In genomic region chr3:190322604-190323240, GRCh38 we compare ENCODE assay signal across 8 cellular contexts. TPM values are rescaled to one million over a fixed set of nuclear protein-coding genes. Genes with fewer than 3 reads are reported as not detected.
DNase-seq lines count a peak whose midpoint lies in the region; ATAC-seq and TF ChIP-seq lines count a peak whose summit lies in the region.

No MANE protein-coding gene starts in this region.

- peak overlapping the region; percentile 22 to 76 for H3K9ac ChIP-seq in liver (ENCODE audit: low read depth in 1 of 2, low read length in 2 of 2)

- H3K27ac ChIP-seq in liver (ENCODE audit: low read depth in 1 of 2, low read length in 2 of 2): peak overlapping the region; percentile 84 to 92
- H3K27ac ChIP-seq in vagina: no peak overlapping the region

- WGBS in liver: 2% methylated on average over 12 of the region's 12 CpGs

- H3K9me3 ChIP-seq in liver (ENCODE audit: control insufficient read depth in 4 of 4, low read length in 3 of 4) (no peaks in the 10 kb centered on the region), vagina (no peaks in the 10 kb centered on the region)

- H3K4me3 ChIP-seq in liver (ENCODE audit: low read depth in 1 of 3, low read length in 3 of 3): peak overlapping the region; percentile 36 to 90 (median 87)
- H3K4me3 ChIP-seq in vagina: peak overlapping the region; percentile 49 to 61

- no peak for TF ChIP-seq RAD21 in liver (IDR thresholded peaks at IDR 0.05)

- no peaks in the 10 kb centered on the region for H3K27me3 ChIP-seq in liver (ENCODE audit: control insufficient read depth in 4 of 4, insufficient read depth in 4 of 4, low read length in 3 of 4)
- no peaks in the 10 kb centered on the region for H3K27me3 ChIP-seq in vagina

- TF ChIP-seq CTCF in brain (conservative IDR thresholded peaks at IDR 0.05): peak in 1 of 2 experiments; percentile 31
- peak; percentile 5 for TF ChIP-seq CTCF in liver (IDR thresholded peaks at IDR 0.05; ENCODE audit: low read depth, low read length, missing input control)
- no peak for TF ChIP-seq CTCF in vagina (IDR thresholded peaks at IDR 0.05)

- peaks cover 30% of the 10 kb centered on the region for H3K4me1 Mint-ChIP-seq in activated naive CD4-positive, alpha-beta T cell treated with anti-CD3 and anti-CD28 coated beads for 36 hours (ENCODE audit: low read depth)
- H3K4me1 Mint-ChIP-seq in brain: peaks cover 37% of the 10 kb centered on the region

- CTCF ChIA-PET in activated naive CD4-positive, alpha-beta T cell treated with anti-CD3 and anti-CD28 coated beads for 36 hours (lab: Charles Lee): interaction anchor here (0.7 to 2.3 kb wide), 20 partner anchors 14 to 375 kb away, joined by 3 to 14 read pairs (median 4); no protein-coding TSS in a partner anchor

- H3K4me3 Mint-ChIP-seq in activated naive CD4-positive, alpha-beta T cell treated with anti-CD3 and anti-CD28 coated beads for 36 hours: peak overlapping the region; percentile 47
- H3K4me3 Mint-ChIP-seq in brain: peak overlapping the region; percentile 75 to 90 (median 81)

- H3K27ac Mint-ChIP-seq in activated naive CD4-positive, alpha-beta T cell treated with anti-CD3 and anti-CD28 coated beads for 36 hours: no peak overlapping the region
- peak overlapping the region in 2 of 5 experiments; percentile 25 to 57 for H3K27ac Mint-ChIP-seq in brain

- TF ChIP-seq POLR2A in vagina (IDR thresholded peaks at IDR 0.05): no peak

- intact Hi-C loops in activated naive CD4-positive, alpha-beta T cell treated with anti-CD3 and anti-CD28 coated beads for 36 hours (cut with micrococcal nuclease): loop anchor here (1.0 to 10.0 kb wide), 5 partner anchors 97 to 1018 kb away; no protein-coding TSS in a partner anchor
- intact Hi-C loops in vagina (cut with DNase I): loop anchor here (10.0 kb wide), 1 partner anchor 348 kb away; no protein-coding TSS in a partner anchor

- peaks cover 40% of the 10 kb centered on the region for H3K27me3 Mint-ChIP-seq in activated naive CD4-positive, alpha-beta T cell treated with anti-CD3 and anti-CD28 coated beads for 36 hours (ENCODE audit: low read depth)
- peaks cover 37% of the 10 kb centered on the region for H3K27me3 Mint-ChIP-seq in brain

- H3K36me3 ChIP-seq in liver (ENCODE audit: control insufficient read depth in 4 of 4, insufficient read depth in 3 of 4, low read depth in 1 of 4, low read length in 3 of 4) (no peaks in the 10 kb centered on the region), vagina (no peaks in the 10 kb centered on the region)

- H3K9me3 Mint-ChIP-seq in activated naive CD4-positive, alpha-beta T cell treated with anti-CD3 and anti-CD28 coated beads for 36 hours: no peaks in the 10 kb centered on the region
- no peaks in the 10 kb centered on the region for H3K9me3 Mint-ChIP-seq in brain

- H3K4me1 ChIP-seq in liver (ENCODE audit: control insufficient read depth in 4 of 4, insufficient read depth in 4 of 4, low read length in 3 of 4): peaks cover 2 to 44% (median 13%) of the 10 kb centered on the region in 4 donors
- H3K4me1 ChIP-seq in vagina: peaks cover 28% of the 10 kb centered on the region

- DNase-seq in activated naive CD4-positive, alpha-beta T cell treated with anti-CD3 and anti-CD28 coated beads for 36 hours: no peak
- no peak for DNase-seq in activated naive CD4-positive, alpha-beta T cell treated with anti-CD3 and anti-CD28 coated beads, Interleukin-2, amount 50 U/mL, for 16 hours
- DNase-seq in vagina (ENCODE audit: extremely low spot score in 2 of 2) (no peak), NK-92 (lab: John Stamatoyannopoulos, UW; ENCODE audit: unreplicated experiment) (no peak)

- ATAC-seq in HG02885 (IDR thresholded peaks at IDR 0.05; ENCODE audit: poor library complexity, unreplicated experiment): no peak
- ATAC-seq in GM18517 (IDR thresholded peaks at IDR 0.05; ENCODE audit: unreplicated experiment): no peak

- no peaks in the 10 kb centered on the region for H3K36me3 Mint-ChIP-seq in activated naive CD4-positive, alpha-beta T cell treated with anti-CD3 and anti-CD28 coated beads for 36 hours (ENCODE audit: low read depth)
- H3K36me3 Mint-ChIP-seq in brain: no peaks in the 10 kb centered on the region

TF ChIP-seq in liver, 16 proteins besides CTCF, POLR2A, EP300 and RAD21:
- TF ChIP-seq HNF4G (IDR thresholded peaks at IDR 0.05) (no peak), SP1 (IDR thresholded peaks at IDR 0.05) (peak; percentile 34), FOXA1 (IDR thresholded peaks at IDR 0.05) (no peak), RXRA (IDR thresholded peaks at IDR 0.05) (peak in 1 of 2 donors; percentile 31), HNF4A (conservative IDR thresholded peaks at IDR 0.05) (peak in 1 of 2 donors; percentile 15), YY1 (IDR thresholded peaks at IDR 0.05) (no peak)

RNA-seq across cellular contexts. Expression of gene CLDN1, which starts 0.5 kb away (rescaled TPM):
- total RNA-seq in activated naive CD4-positive, alpha-beta T cell treated with anti-CD3 and anti-CD28 coated beads for 36 hours: under 1 TPM; 0.88 to 0.96 TPM
- polyA plus RNA-seq in brain (ENCODE audit: insufficient read depth, low read depth, low replicate concordance) (0.44 TPM), liver (10 to 100 TPM; 57.8 to 89.4 TPM)
- total RNA-seq in liver (10 to 100 TPM; 85.2 to 92.0 TPM), vagina (48.6 TPM)

Comparison
In these comparisons a context has a peak if more than half of its experiments do, and no peak if none do; other contexts are left out.
1. RNA of gene CLDN1, which starts 0.5 kb away (total RNA-seq): 85.2 to 92.0 TPM in liver and 48.6 TPM in vagina (single experiment); 0.88 to 0.96 TPM in activated naive CD4-positive, alpha-beta T cell treated with anti-CD3 and anti-CD28 coated beads for 36 hours; every median in the first group is over 10 times any median in the second.